Comparison of ENCODE assay signal across 1 cellular context in the genomic region with DNA sequence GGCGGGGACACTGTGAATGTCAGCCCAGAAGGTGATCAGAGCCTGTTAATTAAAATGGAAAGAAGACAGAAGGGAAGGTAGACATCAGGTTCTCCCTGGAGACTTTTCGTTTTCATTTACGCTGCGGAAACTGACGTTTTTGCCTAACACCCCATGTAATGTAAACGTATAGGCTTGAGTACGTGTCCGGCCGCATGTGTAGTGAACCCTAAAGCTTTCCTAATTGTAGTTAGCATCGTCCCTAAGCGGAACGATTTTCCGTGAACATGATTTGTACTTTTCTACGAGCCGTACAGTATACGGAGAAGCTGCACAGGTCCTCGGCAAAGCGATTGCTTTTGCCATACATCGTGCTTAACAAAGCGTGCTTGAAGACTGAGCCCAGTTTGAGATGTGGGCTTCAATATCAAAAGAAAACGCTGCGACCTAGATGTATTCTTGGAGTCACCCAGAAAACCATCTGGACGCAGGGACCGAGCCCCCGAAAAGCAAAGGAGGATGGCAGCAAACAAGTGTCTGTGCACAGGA.
TF ChIP-seq lines count a peak whose summit lies in the region.

No MANE protein-coding gene starts in this region.

TF ChIP-seq in endothelial cell of umbilical vein, 7 proteins besides CTCF, POLR2A, EP300 and RAD21:
- TF ChIP-seq GATA2 (IDR thresholded peaks at IDR 0.05; ENCODE audit: insufficient read depth, insufficient read length, low read depth, low read length) (no peak), MYC (IDR thresholded peaks at IDR 0.05; ENCODE audit: low read depth, low read length) (no peak), EZH2 (IDR thresholded peaks at IDR 0.05; ENCODE audit: borderline replicate concordance, low read depth, low read length, severe bottlenecking) (no peak), FOS (IDR thresholded peaks at IDR 0.05; ENCODE audit: borderline replicate concordance, insufficient read depth, low read length) (no peak), POLR2AphosphoS5 (IDR thresholded peaks at IDR 0.05; ENCODE audit: insufficient read depth, low read depth, low read length) (no peak)
- TF ChIP-seq, protein P1, sequence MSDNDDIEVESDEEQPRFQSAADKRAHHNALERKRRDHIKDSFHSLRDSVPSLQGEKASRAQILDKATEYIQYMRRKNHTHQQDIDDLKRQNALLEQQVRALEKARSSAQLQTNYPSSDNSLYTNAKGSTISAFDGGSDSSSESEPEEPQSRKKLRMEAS (IDR thresholded peaks at IDR 0.05; ENCODE audit: insufficient read depth, insufficient read length): no peak
